ENCODE assay signal across 8 cellular contexts in the genomic region with DNA sequence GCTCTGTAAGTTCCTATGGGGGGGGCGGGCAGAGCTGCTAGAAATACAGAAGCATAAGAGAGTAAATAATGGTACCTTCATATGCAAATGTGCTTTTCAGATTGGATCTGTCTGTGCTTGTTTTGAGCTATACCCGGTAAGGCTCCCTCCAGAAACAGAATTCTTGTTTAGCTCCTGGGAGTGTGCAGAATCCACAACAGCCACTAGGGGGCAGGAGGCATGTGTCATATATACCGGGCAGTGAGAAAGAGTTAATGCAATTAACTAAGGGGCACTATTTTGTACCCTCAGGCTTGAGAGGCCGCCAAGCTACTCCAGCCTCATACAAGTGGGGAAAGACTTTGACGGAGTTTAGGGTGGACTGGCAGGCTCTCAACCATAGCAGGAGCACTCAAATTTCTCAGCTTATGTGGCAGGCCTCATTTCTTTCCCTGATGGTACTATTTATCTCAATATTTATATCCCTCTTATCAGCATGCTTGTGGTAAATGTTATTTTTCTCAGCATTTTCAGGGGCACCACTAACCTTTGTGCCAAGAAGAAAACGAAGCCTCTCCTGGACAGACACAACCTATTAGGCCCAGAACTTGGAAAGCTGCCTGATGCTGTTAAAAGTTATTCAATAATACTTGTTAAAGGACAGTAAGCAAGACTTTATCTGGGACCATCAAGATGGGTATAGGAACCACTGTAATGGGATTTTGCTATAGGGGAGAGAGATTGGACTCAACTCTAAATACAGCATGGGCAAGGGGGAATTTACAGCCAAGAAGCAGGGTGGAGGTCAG. TPM values are rescaled to one million over a fixed set of nuclear protein-coding genes. Genes with fewer than 3 reads are reported as not detected.
DNase-seq lines count a peak whose midpoint lies in the region; ATAC-seq and TF ChIP-seq lines count a peak whose summit lies in the region.

No MANE protein-coding gene starts in this region.

- H3K36me3 ChIP-seq in GM06990 (ENCODE audit: control insufficient read depth, insufficient read depth, low read length): no peaks in the 10 kb centered on the region

- no peaks in the 10 kb centered on the region for H3K27me3 ChIP-seq in GM06990 (replicated peaks; ENCODE audit: control insufficient read depth, insufficient read depth, low read length)

- no peak overlapping the region for H3K4me3 ChIP-seq in GM06990 (replicated peaks; ENCODE audit: low read depth, low read length)

- DNase-seq in GM06990 (ENCODE audit: extremely low read depth, insufficient read length): peak; percentile 45
- peak; percentile 54 for DNase-seq in NCI-H345 (lab: John Stamatoyannopoulos, UW)
- DNase-seq in activated CD4-positive, CD25-positive, alpha-beta regulatory T cell treated with anti-CD3 and anti-CD28 coated beads, Interleukin-2, amount 50 U/mL, for 16 hours (ENCODE audit: low read depth, low spot score): peak; percentile 55
- DNase-seq in cerebellar cortex (ENCODE audit: low spot score): peak; percentile 85
- DNase-seq in left lobe of liver (ENCODE audit: low spot score): peak; percentile 72
- DNase-seq in stimulated activated CD4-positive, alpha-beta T cell treated with anti-CD3 and anti-CD28 coated beads, TNF-alpha, amount 100 ng/mL, for 1 hour (ENCODE audit: low read depth in 3 of 3, low spot score in 1 of 3): peak; percentile 34 to 62 (median 49)

- peak; percentile 89 for TF ChIP-seq CTCF in GM06990 (IDR thresholded peaks at IDR 0.05; ENCODE audit: insufficient read depth, low read length, poor library complexity, severe bottlenecking)

- ATAC-seq in HG02884 (IDR thresholded peaks at IDR 0.05; ENCODE audit: unreplicated experiment) (peak; percentile 66), left lobe of liver (peak; percentile 98), HG03159 (IDR thresholded peaks at IDR 0.05; ENCODE audit: unreplicated experiment) (no peak)

RNA-seq across cellular contexts. Expression of a gene that starts 10.7 kb away (rescaled TPM):
- total RNA-seq in left lobe of liver: 22.8 TPM

RNA-seq across cellular contexts. Expression of a gene that starts 16.9 kb away (rescaled TPM):
- 1,692 TPM for total RNA-seq in left lobe of liver

RNA-seq across cellular contexts. Expression of a gene that starts 51.4 kb away (rescaled TPM):
- total RNA-seq in left lobe of liver: 3.1 TPM
